ENCODE assay signal across 32 cellular contexts in the genomic region with DNA sequence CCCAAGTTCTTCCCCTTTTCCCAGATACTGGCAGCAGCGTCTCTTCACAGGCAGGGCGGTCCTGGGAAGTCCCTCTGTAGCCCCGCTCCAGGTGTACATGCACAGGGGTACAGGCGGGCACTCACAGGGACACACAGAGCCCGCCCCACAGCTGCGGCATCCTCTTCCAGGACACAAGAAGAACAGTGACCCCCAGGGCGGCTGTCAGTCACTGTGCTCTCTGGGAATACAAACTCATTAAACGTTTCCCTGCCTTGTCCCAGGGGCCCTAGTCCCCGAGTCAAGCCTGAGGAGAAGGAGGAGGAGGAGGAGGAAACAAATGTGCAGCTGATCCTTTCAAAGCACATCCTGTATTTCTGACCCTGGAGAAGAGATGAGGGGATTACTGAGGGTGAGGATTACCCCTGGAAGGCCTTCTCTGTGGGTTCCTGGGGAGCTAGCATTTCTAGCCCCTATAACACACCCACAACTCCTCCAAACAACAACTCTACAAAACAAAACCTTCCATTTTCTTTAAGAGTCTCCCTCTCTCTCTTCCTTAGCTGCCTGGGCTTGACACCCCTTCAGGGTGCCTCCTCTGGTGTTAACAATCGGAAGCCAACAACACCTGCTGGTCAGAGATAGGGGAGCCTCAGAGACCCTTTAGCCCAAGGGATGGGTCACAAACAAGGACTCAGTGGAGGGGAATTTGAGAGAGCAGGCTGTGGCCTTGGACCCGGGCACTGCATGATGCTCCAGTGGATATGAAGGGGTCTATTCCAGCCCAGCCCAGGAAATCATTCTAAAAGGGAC. TPM values are rescaled to one million over a fixed set of nuclear protein-coding genes. Genes with fewer than 3 reads are reported as not detected.
"Had no signal": no experiment of that assay in that cellular context is flagged by ENCODE, and none has a peak within 500 bp of the region (broad histone marks: within the 10 kb centered on the region; RNA-seq: fewer than 3 reads in every experiment).

No MANE protein-coding gene starts in this region.

- ATAC-seq: activated naive CD4-positive, alpha-beta T cell treated with anti-CD3 and anti-CD28 coated beads, Interleukin-2, amount 50 U/mL, for 72 hours; activated naive CD8-positive, alpha-beta T cell treated with anti-CD3 and anti-CD28 coated beads, Interleukin-2, amount 50 U/mL, for 24 hours; activated T-cell treated with anti-CD3 and anti-CD28 coated beads, Interleukin-2, amount 50 U/mL, for 4 hours had no signal

- H3K9me2 ChIP-seq: SK-N-SH had no signal

- H3K4me2 ChIP-seq: SK-N-SH had no signal

- H3K27ac Mint-ChIP-seq: activated CD4-positive, alpha-beta memory T cell treated with anti-CD3 and anti-CD28 coated beads for 36 hours; activated naive CD4-positive, alpha-beta T cell treated with anti-CD3 and anti-CD28 coated beads for 36 hours; activated naive CD4-positive, alpha-beta T cell treated with anti-CD3 and anti-CD28 coated beads, Interleukin-2, amount 50 U/mL, for 72 hours; activated naive CD8-positive, alpha-beta T cell treated with anti-CD3 and anti-CD28 coated beads, Interleukin-2, amount 50 U/mL, for 24 hours; activated T-helper 1 cell treated with anti-CD3 and anti-CD28 coated beads, Interleukin-12 subunit alpha, Interleukin-12 subunit beta, Interleukin-2, Interleukin-4 antibody, amounts not matched to agents 30 ng/mL and 10 ng/mL and 1 ng/mL, durations not matched to agents 14 hours and 24 hours and 36 hours; T-helper 1 cell treated with Interleukin-12 subunit alpha and Interleukin-12 subunit beta and Interleukin-4 antibody, amounts not matched to agents 30 μg/mL and 1 μg/mL, for 36 hours; T-helper 2 cell treated with Interferon-gamma antibody and Interleukin-4, amounts not matched to agents 5 μg/mL and 100 μg/mL, for 36 hours had no signal

- H3K9me3 Mint-ChIP-seq: activated B cell treated with CpG ODN at 0.5 μM for 24 hours; activated CD4-positive, alpha-beta memory T cell treated with anti-CD3 and anti-CD28 coated beads for 36 hours; activated naive CD4-positive, alpha-beta T cell treated with anti-CD3 and anti-CD28 coated beads for 36 hours; activated naive CD4-positive, alpha-beta T cell treated with anti-CD3 and anti-CD28 coated beads, Interleukin-2, amount 50 U/mL, for 72 hours; activated naive CD8-positive, alpha-beta T cell treated with anti-CD3 and anti-CD28 coated beads, Interleukin-2, amount 50 U/mL, for 24 hours; activated T-cell treated with anti-CD3 and anti-CD28 coated beads, Interleukin-2, amount 50 U/mL, for 4 hours; activated T-helper 1 cell treated with anti-CD3 and anti-CD28 coated beads, Interleukin-12 subunit alpha, Interleukin-12 subunit beta, Interleukin-2, Interleukin-4 antibody, amounts not matched to agents 30 ng/mL and 10 ng/mL and 1 ng/mL, durations not matched to agents 14 hours and 24 hours and 36 hours; T-helper 1 cell treated with Interleukin-12 subunit alpha and Interleukin-12 subunit beta and Interleukin-4 antibody, amounts not matched to agents 30 μg/mL and 1 μg/mL, for 36 hours; T-helper 2 cell treated with Interferon-gamma antibody and Interleukin-4, amounts not matched to agents 5 μg/mL and 100 μg/mL, for 36 hours had no signal

- H3K4me3 ChIP-seq: SJCRH30 had no signal

- H3K9me3 ChIP-seq: SJCRH30, SK-N-SH had no signal

- DNase-seq: activated B cell treated with CpG ODN at 0.5 μM for 24 hours; activated CD4-positive, alpha-beta memory T cell treated with anti-CD3 and anti-CD28 coated beads for 36 hours; activated CD4-positive, alpha-beta T cell treated with anti-CD3 and anti-CD28 coated beads for 4 hours; activated CD4-positive, alpha-beta T cell treated with anti-CD3 and anti-CD28 coated beads, Interleukin-2, amount 50 U/mL, for 1 hour; activated CD4-positive, CD25-positive, alpha-beta regulatory T cell treated with anti-CD3 and anti-CD28 coated beads, Interleukin-2, amount 50 U/mL, for 72 hours; activated CD8-positive, alpha-beta memory T cell treated with anti-CD3 and anti-CD28 coated beads, Interleukin-2, amount 50 U/mL, for 4 hours; activated gamma-delta T cell treated with Interleukin-2 at 50 U/mL for 16 hours; activated naive CD4-positive, alpha-beta T cell treated with anti-CD3 and anti-CD28 coated beads for 36 hours; activated naive CD8-positive, alpha-beta T cell treated with anti-CD3 and anti-CD28 coated beads, Interleukin-2, amount 50 U/mL, for 24 hours; activated T-cell treated with anti-CD3 and anti-CD28 coated beads for 4 hours; activated T-cell treated with anti-CD3 and anti-CD28 coated beads, Interleukin-2, amount 50 U/mL, for 4 hours; anterior cingulate cortex; caudate nucleus; cerebellar nuclear complex; NCI-H1092 treated with DMSO at 0.1 percent for 48 hours; NCI-H146; NCI-H187; NCI-H2081; NCI-H345; NCI-H524 treated with DMSO at 0.1 percent for 48 hours; NCI-H774; SHP77; SJCRH30 had no signal

- H3K27ac ChIP-seq: SJCRH30 had no signal

- H3K9ac ChIP-seq: SK-N-SH had no signal

- H3K36me3 ChIP-seq: SJCRH30 had no signal

- H3K36me3 Mint-ChIP-seq: activated CD4-positive, alpha-beta memory T cell treated with anti-CD3 and anti-CD28 coated beads for 36 hours; activated naive CD4-positive, alpha-beta T cell treated with anti-CD3 and anti-CD28 coated beads, Interleukin-2, amount 50 U/mL, for 72 hours; brain had no signal

- H3K4me3 Mint-ChIP-seq: activated B cell treated with CpG ODN at 0.5 μM for 24 hours; activated CD4-positive, alpha-beta memory T cell treated with anti-CD3 and anti-CD28 coated beads for 36 hours; activated naive CD4-positive, alpha-beta T cell treated with anti-CD3 and anti-CD28 coated beads for 36 hours; activated naive CD8-positive, alpha-beta T cell treated with anti-CD3 and anti-CD28 coated beads, Interleukin-2, amount 50 U/mL, for 24 hours; activated T-cell treated with anti-CD3 and anti-CD28 coated beads, Interleukin-2, amount 50 U/mL, for 4 hours; activated T-helper 1 cell treated with anti-CD3 and anti-CD28 coated beads, Interleukin-12 subunit alpha, Interleukin-12 subunit beta, Interleukin-2, Interleukin-4 antibody, amounts not matched to agents 30 ng/mL and 10 ng/mL and 1 ng/mL, durations not matched to agents 14 hours and 24 hours and 36 hours; T-helper 1 cell treated with Interleukin-12 subunit alpha and Interleukin-12 subunit beta and Interleukin-4 antibody, amounts not matched to agents 30 μg/mL and 1 μg/mL, for 36 hours; T-helper 2 cell treated with Interferon-gamma antibody and Interleukin-4, amounts not matched to agents 5 μg/mL and 100 μg/mL, for 36 hours had no signal

RNA-seq across cellular contexts. Expression of a gene that starts 28.4 kb away (rescaled TPM):
- total RNA-seq: activated B cell treated with CpG ODN at 0.5 μM for 24 hours; activated naive CD4-positive, alpha-beta T cell treated with anti-CD3 and anti-CD28 coated beads for 36 hours; activated T-cell treated with anti-CD3 and anti-CD28 coated beads, Interleukin-2, amount 50 U/mL, for 4 hours; activated T-helper 1 cell treated with anti-CD3 and anti-CD28 coated beads, Interleukin-12 subunit alpha, Interleukin-12 subunit beta, Interleukin-2, Interleukin-4 antibody, amounts not matched to agents 30 ng/mL and 10 ng/mL and 1 ng/mL, durations not matched to agents 14 hours and 24 hours and 36 hours; bronchial epithelial cell; M059J; NCI-H460; SJCRH30 had no signal
- polyA plus RNA-seq: SK-N-SH had no signal
